1 cellular context compared by ENCODE assay signal in the genomic region with DNA sequence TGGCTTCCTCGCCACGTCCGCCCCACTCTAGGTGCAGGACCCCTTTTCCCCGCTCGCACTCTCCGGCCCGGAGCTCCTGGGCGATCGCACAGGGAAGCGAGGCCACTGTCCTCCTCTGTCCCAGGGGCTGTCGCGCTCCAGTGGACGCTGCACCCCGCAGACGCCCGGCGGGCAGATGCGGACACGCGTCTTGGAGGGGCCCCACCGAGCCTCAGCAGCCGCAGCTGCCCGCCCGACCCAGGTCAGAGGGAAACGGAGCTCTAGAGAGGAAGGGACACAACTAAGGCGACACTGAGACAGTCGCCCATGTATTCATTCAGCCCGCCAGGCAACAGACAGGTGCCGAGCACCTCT.
TF ChIP-seq lines count a peak whose summit lies in the region.

No MANE protein-coding gene starts in this region.

TF ChIP-seq in HepG2, 621 proteins besides CTCF, POLR2A, EP300 and RAD21:
- 0 out of 2 replicates have a peak, but pooled peaks have one; percentile 30 for TF ChIP-seq NR3C1 (CRISPR knock-in tag; IDR thresholded peaks at IDR 0.05)
- no peak for TF ChIP-seq ZBTB42 (CRISPR knock-in tag; IDR thresholded peaks at IDR 0.05)
- no peak for TF ChIP-seq ZFP36 (IDR thresholded peaks at IDR 0.05; ENCODE audit: borderline replicate concordance, low read depth, low read length, partially characterized antibody)
- no peak for TF ChIP-seq SMYD3 (CRISPR knock-in tag; IDR thresholded peaks at IDR 0.05)
- no peak for TF ChIP-seq ZNF788 (CRISPR knock-in tag; IDR thresholded peaks at IDR 0.05; ENCODE audit: borderline replicate concordance)
- no peak for TF ChIP-seq POLR2AphosphoS2 (IDR thresholded peaks at IDR 0.05; ENCODE audit: low read depth, low read length)
- TF ChIP-seq ZNF678 (CRISPR knock-in tag; IDR thresholded peaks at IDR 0.05) = no peak
- TF ChIP-seq ZBTB38 (CRISPR knock-in tag; IDR thresholded peaks at IDR 0.05) = peak; percentile 77
- TF ChIP-seq SP140L (CRISPR knock-in tag; IDR thresholded peaks at IDR 0.05; ENCODE audit: borderline replicate concordance) = no peak
- TF ChIP-seq, protein P1, sequence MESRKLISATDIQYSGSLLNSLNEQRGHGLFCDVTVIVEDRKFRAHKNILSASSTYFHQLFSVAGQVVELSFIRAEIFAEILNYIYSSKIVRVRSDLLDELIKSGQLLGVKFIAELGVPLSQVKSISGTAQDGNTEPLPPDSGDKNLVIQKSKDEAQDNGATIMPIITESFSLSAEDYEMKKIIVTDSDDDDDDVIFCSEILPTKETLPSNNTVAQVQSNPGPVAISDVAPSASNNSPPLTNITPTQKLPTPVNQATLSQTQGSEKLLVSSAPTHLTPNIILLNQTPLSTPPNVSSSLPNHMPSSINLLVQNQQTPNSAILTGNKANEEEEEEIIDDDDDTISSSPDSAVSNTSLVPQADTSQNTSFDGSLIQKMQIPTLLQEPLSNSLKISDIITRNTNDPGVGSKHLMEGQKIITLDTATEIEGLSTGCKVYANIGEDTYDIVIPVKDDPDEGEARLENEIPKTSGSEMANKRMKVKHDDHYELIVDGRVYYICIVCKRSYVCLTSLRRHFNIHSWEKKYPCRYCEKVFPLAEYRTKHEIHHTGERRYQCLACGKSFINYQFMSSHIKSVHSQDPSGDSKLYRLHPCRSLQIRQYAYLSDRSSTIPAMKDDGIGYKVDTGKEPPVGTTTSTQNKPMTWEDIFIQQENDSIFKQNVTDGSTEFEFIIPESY (CRISPR knock-in tag; IDR thresholded peaks at IDR 0.05) = 0 out of 2 replicates have a peak, but pooled peaks have one; percentile 19
- TF ChIP-seq ZNF280B (CRISPR knock-in tag; IDR thresholded peaks at IDR 0.05; ENCODE audit: borderline replicate concordance) = no peak
- TF ChIP-seq ZNF747 (CRISPR knock-in tag; IDR thresholded peaks at IDR 0.05; ENCODE audit: borderline replicate concordance) = no peak
- TF ChIP-seq GFI1 (CRISPR knock-in tag; IDR thresholded peaks at IDR 0.05; ENCODE audit: borderline replicate concordance) = no peak
TF ChIP-seq in HepG2: peak in this region for 3.
